ENCODE assay signal across 1 cellular context in the genomic region with DNA sequence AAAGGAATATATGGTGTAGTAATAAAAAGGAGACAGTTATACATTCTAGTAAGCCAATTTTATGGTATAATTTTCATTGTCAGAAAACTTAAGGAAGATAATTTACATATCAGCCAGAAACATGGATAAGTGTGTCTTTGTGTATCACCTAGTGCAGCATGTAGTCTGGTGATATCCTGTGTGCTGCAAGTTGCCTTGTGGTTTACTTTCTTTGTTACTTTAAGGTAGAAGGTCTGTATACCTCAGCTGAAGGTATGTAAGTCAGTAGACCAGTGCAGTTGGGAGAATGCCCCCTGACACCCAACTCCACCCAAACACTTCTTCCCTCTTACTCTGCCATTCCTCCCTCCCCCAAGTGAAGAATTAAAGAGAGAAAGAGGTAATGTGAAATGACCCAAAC.
TF ChIP-seq lines count a peak whose summit lies in the region.

No MANE protein-coding gene starts in this region.

TF ChIP-seq in IMR-90, 13 proteins besides CTCF, POLR2A, EP300 and RAD21:
- TF ChIP-seq CHD1 (IDR thresholded peaks at IDR 0.05; ENCODE audit: low read depth, low read length): no peak
- TF ChIP-seq MAFK (IDR thresholded peaks at IDR 0.05; ENCODE audit: low read depth, low read length): no peak
- no peak for TF ChIP-seq RFX5 (IDR thresholded peaks at IDR 0.05; ENCODE audit: low read depth, low read length)
- TF ChIP-seq CEBPB (IDR thresholded peaks at IDR 0.05; ENCODE audit: low read depth, low read length): no peak
- TF ChIP-seq NFE2L2 (IDR thresholded peaks at IDR 0.05; ENCODE audit: low read depth, low read length): no peak
- no peak for TF ChIP-seq FOS (IDR thresholded peaks at IDR 0.05; ENCODE audit: low read depth, low read length)
